In genomic region chr1:19747741-19748140, GRCh38 we compare ENCODE assay signal across 36 cellular contexts.
"Had no signal": no experiment of that assay in that cellular context is flagged by ENCODE, and none has a peak within 500 bp of the region (broad histone marks: within the 10 kb centered on the region; RNA-seq: fewer than 3 reads in every experiment).

No MANE protein-coding gene starts in this region.

- FAIRE-seq: astrocyte, TTC549 had no signal

- ATAC-seq: activated CD8-positive, alpha-beta T cell treated with anti-CD3 and anti-CD28 coated beads for 36 hours; activated naive CD4-positive, alpha-beta T cell treated with anti-CD3 and anti-CD28 coated beads, Interleukin-2, amount 50 U/mL, for 72 hours; activated T-cell treated with anti-CD3 and anti-CD28 coated beads, Interleukin-2, amount 50 U/mL, for 4 hours; activated T-cell treated with anti-CD3 and anti-CD28 coated beads, Interleukin-2, amount 50 U/mL, for 72 hours; activated T-helper 17 cell treated with anti-CD3 and anti-CD28 coated beads, Interleukin-2, amount 50 U/mL, for 72 hours; body of pancreas had no signal

- DNase-seq: activated B cell treated with CpG ODN at 0.5 μM for 24 hours; activated CD4-positive, alpha-beta memory T cell treated with anti-CD3 and anti-CD28 coated beads for 36 hours; activated CD4-positive, alpha-beta T cell treated with anti-CD3 and anti-CD28 coated beads for 4 hours; activated CD4-positive, alpha-beta T cell treated with anti-CD3 and anti-CD28 coated beads, Interleukin-2, amount 10 ng/mL, durations not matched to agents 24 days and 14 days; activated CD4-positive, alpha-beta T cell treated with anti-CD3 and anti-CD28 coated beads, Interleukin-2, amount 50 U/mL, for 1 hour; activated CD4-positive, alpha-beta T cell treated with anti-CD3 and anti-CD28 coated beads, Interleukin-2, amount 50 U/mL, for 4 hours; activated CD4-positive, CD25-positive, alpha-beta regulatory T cell treated with anti-CD3 and anti-CD28 coated beads, Interleukin-2, amount 50 U/mL, for 72 hours; activated CD8-positive, alpha-beta memory T cell treated with anti-CD3 and anti-CD28 coated beads, Interleukin-2, amount 50 U/mL, for 4 hours; activated CD8-positive, alpha-beta T cell treated with anti-CD3 and anti-CD28 coated beads for 36 hours; activated effector memory CD4-positive, alpha-beta T cell treated with anti-CD3 and anti-CD28 coated beads, Interleukin-2, amount 50 U/mL, for 16 hours; activated gamma-delta T cell treated with Interleukin-2 at 50 U/mL for 16 hours; activated naive CD4-positive, alpha-beta T cell; activated naive CD4-positive, alpha-beta T cell treated with anti-CD3 and anti-CD28 coated beads for 36 hours; activated naive CD4-positive, alpha-beta T cell treated with anti-CD3 and anti-CD28 coated beads, Interleukin-2, amount 50 U/mL, for 16 hours; activated naive CD8-positive, alpha-beta T cell treated with anti-CD3 and anti-CD28 coated beads for 36 hours; activated T-cell treated with anti-CD3 and anti-CD28 coated beads for 4 hours; activated T-cell treated with anti-CD3 and anti-CD28 coated beads, Interleukin-2, amount 50 U/mL, for 1 hour; activated T-cell treated with anti-CD3 and anti-CD28 coated beads, Interleukin-2, amount 50 U/mL, for 4 hours; activated T-cell treated with anti-CD3 and anti-CD28 coated beads, Interleukin-2, amount 50 U/mL, for 72 hours; adrenal gland; amniotic stem cell; aorta; body of pancreas; brain microvascular endothelial cell; caudate nucleus; cerebellar nuclear complex; T-helper 1 cell; T-helper 2 cell; T-helper 9 cell had no signal

- H3K9me3 ChIP-seq: adrenal gland, body of pancreas, breast epithelium had no signal

- H3K27ac ChIP-seq: adrenal gland, body of pancreas, brain microvascular endothelial cell, breast epithelium, cardiac muscle cell, VCaP had no signal

- H3K27me3 ChIP-seq: adrenal gland, body of pancreas, brain microvascular endothelial cell, breast epithelium had no signal

- H3K4me1 ChIP-seq: body of pancreas, breast epithelium had no signal

- H3K4me3 ChIP-seq: adrenal gland, body of pancreas, breast epithelium, cardiac muscle cell had no signal

- H3K36me3 ChIP-seq: brain microvascular endothelial cell, breast epithelium, cardiac muscle cell had no signal
